1 cellular context compared by ENCODE assay signal in genomic region chr2:110979834-110980612, GRCh38.
TF ChIP-seq lines count a peak whose summit lies in the region.

No MANE protein-coding gene starts in this region.

TF ChIP-seq in HepG2, 621 proteins besides CTCF, POLR2A, EP300 and RAD21 (continued from another document):
- TF ChIP-seq ZNF275 (CRISPR knock-in tag; IDR thresholded peaks at IDR 0.05; ENCODE audit: borderline replicate concordance) (no peak), SRSF4 (IDR thresholded peaks at IDR 0.05; ENCODE audit: low read depth, low read length, poor library complexity, severe bottlenecking) (no peak), CBX1 (IDR thresholded peaks at IDR 0.05; ENCODE audit: low read depth) (no peak)
